1 cellular context compared by ENCODE assay signal in the genomic region with DNA sequence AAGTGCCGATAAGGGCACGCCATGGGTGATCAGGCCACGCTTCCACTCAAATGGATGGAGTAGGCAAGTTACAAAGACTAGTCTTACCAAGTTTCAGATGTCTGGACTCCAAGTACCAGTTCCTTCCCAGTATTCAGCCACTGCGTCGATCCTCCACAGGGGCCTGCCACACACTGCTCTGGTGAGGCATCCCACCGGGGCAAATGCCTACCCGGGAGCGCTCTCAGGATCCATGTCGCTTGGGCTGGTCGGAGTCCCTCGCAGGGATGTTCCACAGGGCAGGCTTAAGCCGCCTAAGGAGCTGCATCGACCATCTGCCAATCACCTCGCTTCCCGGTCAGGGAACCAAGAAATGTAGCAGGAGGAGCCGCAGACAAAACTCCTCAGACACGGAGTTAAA. TPM values are rescaled to one million over a fixed set of nuclear protein-coding genes. Genes with fewer than 3 reads are reported as not detected.
"Had no signal": no experiment of that assay in that cellular context is flagged by ENCODE, and none has a peak within 500 bp of the region (broad histone marks: within the 10 kb centered on the region; RNA-seq: fewer than 3 reads in every experiment).

No MANE protein-coding gene starts in this region.

RNA-seq across cellular contexts. Expression of gene TMEM144, which starts 18.1 kb away (rescaled TPM):
- polyA plus RNA-seq: naive thymus-derived CD4-positive, alpha-beta T cell had no signal
